Comparison of ENCODE assay signal across 9 cellular contexts in genomic region chr15:64825081-64825430, GRCh38. TPM values are rescaled to one million over a fixed set of nuclear protein-coding genes. Genes with fewer than 3 reads are reported as not detected.
DNase-seq lines count a peak whose midpoint lies in the region; ATAC-seq, FAIRE-seq and TF ChIP-seq lines count a peak whose summit lies in the region.
"Had no signal": no experiment of that assay in that cellular context is flagged by ENCODE, and none has a peak within 500 bp of the region (broad histone marks: within the 10 kb centered on the region; RNA-seq: fewer than 3 reads in every experiment).

No MANE protein-coding gene starts in this region.

- H3K9ac ChIP-seq in ES-I3 (ENCODE audit: low read depth, low read length) = peak overlapping the region; percentile 97
- H3K9ac ChIP-seq in astrocyte (ENCODE audit: low read length) = peak overlapping the region; percentile 83

- H3K36me3 ChIP-seq in ES-I3 (ENCODE audit: insufficient read depth, low read length) = peaks cover 12% of the 10 kb centered on the region
- no peaks in the 10 kb centered on the region for H3K36me3 ChIP-seq in astrocyte (ENCODE audit: insufficient read depth, low read length)
- no peaks in the 10 kb centered on the region for H3K36me3 ChIP-seq in right lobe of liver
- no peaks in the 10 kb centered on the region for H3K36me3 ChIP-seq in urinary bladder (ENCODE audit: insufficient read depth)

- DNase-seq in astrocyte (ENCODE audit: low read depth) (peak; percentile 10), right lobe of liver (no peak), NCI-H1105 treated with DMSO at 0.1 percent for 48 hours (lab: John Stamatoyannopoulos, UW) (no peak)

- H3K27ac ChIP-seq in astrocyte (ENCODE audit: low read depth, low read length) (peak overlapping the region; percentile 28), right lobe of liver (no peak overlapping the region), urinary bladder (ENCODE audit: low read depth) (no peak overlapping the region)

- peak overlapping the region; percentile 99 for H3K4me2 ChIP-seq in astrocyte (ENCODE audit: low read length)

- H3K27me3 Mint-ChIP-seq in astrocyte (ENCODE audit: low read depth, unreplicated experiment) = peaks cover 7% of the 10 kb centered on the region

- H3K4me3 ChIP-seq in astrocyte (ENCODE audit: insufficient read depth, low read depth, low read length) (peak overlapping the region; percentile 75), right lobe of liver (peak overlapping the region; percentile 23 to 54 (median 23)), urinary bladder (ENCODE audit: low read depth, low read length) (peak overlapping the region; percentile 8)

- H3K4me1 Mint-ChIP-seq in astrocyte (ENCODE audit: low read depth, unreplicated experiment) = peaks cover 3% of the 10 kb centered on the region

- peaks cover 7% of the 10 kb centered on the region; the same call in 1 of the 2 replicates for H3K4me1 ChIP-seq in ES-I3 (ENCODE audit: insufficient read depth, low read length)
- H3K4me1 ChIP-seq in astrocyte (ENCODE audit: insufficient read depth, low read length) = peaks cover 23% of the 10 kb centered on the region
- H3K4me1 ChIP-seq in right lobe of liver = peaks cover 0 to 15% (median 2%) of the 10 kb centered on the region in 4 donors
- H3K4me1 ChIP-seq in urinary bladder (ENCODE audit: insufficient read depth) = no peaks in the 10 kb centered on the region

- 3% methylated on average over 10 of the region's 13 CpGs for WGBS in right lobe of liver (ENCODE audit: insufficient coverage, low coverage, low lambda C conversion rate, missing lambda C conversion rate)
- 2% methylated on average over 13 of the region's 13 CpGs for WGBS in urinary bladder

- peak; percentile 1 for ATAC-seq in HG03432 (IDR thresholded peaks at IDR 0.05; ENCODE audit: unreplicated experiment)
- peak in 2 of 4 donors; percentile 1 for ATAC-seq in right lobe of liver
- no peak for ATAC-seq in HG03354 (IDR thresholded peaks at IDR 0.05; ENCODE audit: poor library complexity, severe bottlenecking, unreplicated experiment)
- ATAC-seq in HG03097 (IDR thresholded peaks at IDR 0.05; ENCODE audit: low FRiP score, unreplicated experiment) = no peak

- intact Hi-C loops in right lobe of liver (cut with DNase I) = no loop called here

- FAIRE-seq in astrocyte (lab: Jason Lieb, UNC) = no peak

- peaks cover 2% of the 10 kb centered on the region for H3K36me3 Mint-ChIP-seq in astrocyte (ENCODE audit: low read depth, unreplicated experiment)

- peaks cover 1% of the 10 kb centered on the region for H3K9me3 Mint-ChIP-seq in astrocyte (ENCODE audit: unreplicated experiment)

- TF ChIP-seq CTCF in astrocyte (IDR thresholded peaks at IDR 0.05; ENCODE audit: insufficient read depth, low read depth, low read length) (no peak), right lobe of liver (IDR thresholded peaks at IDR 0.05) (no peak)

- no peaks in the 10 kb centered on the region for H3K9me3 ChIP-seq in ES-I3 (ENCODE audit: control insufficient read depth, insufficient read depth, low read length)
- H3K9me3 ChIP-seq in astrocyte (ENCODE audit: insufficient read depth, low read depth, low read length) = no peaks in the 10 kb centered on the region
- no peaks in the 10 kb centered on the region for H3K9me3 ChIP-seq in right lobe of liver

- H3K4me3 Mint-ChIP-seq in astrocyte (ENCODE audit: unreplicated experiment) = peak overlapping the region; percentile 81

- H3K27ac Mint-ChIP-seq in astrocyte (ENCODE audit: unreplicated experiment) = no peak overlapping the region

- peaks cover 14% of the 10 kb centered on the region for H3K79me2 ChIP-seq in astrocyte (ENCODE audit: insufficient read depth, low read length)

- peak overlapping the region; percentile 63 for H2AFZ ChIP-seq in astrocyte (ENCODE audit: low read depth, low read length)

- TF ChIP-seq POLR2A in right lobe of liver (IDR thresholded peaks at IDR 0.05) = no peak

- H4K20me1 ChIP-seq in astrocyte (ENCODE audit: insufficient read depth, low read length) = peaks cover 4% of the 10 kb centered on the region

- H3K27me3 ChIP-seq in astrocyte (ENCODE audit: insufficient read depth, low read length) (no peaks in the 10 kb centered on the region), right lobe of liver (peaks cover 0 to 5% of the 10 kb centered on the region in 2 donors)

RNA-seq across cellular contexts. Expression of gene PIF1, which starts 0.4 kb away (rescaled TPM):
- total RNA-seq in astrocyte (0.48 and 1.7 TPM in 2 replicates), right lobe of liver (under 1 TPM; 0.11 to 1.00 (median 0.36) TPM), urinary bladder (4.1 TPM)
- 3.1 TPM for polyA plus RNA-seq in urinary bladder

RNA-seq across cellular contexts. Expression of gene PLEKHO2, which starts 16.7 kb away (rescaled TPM):
- 11.5 and 12.1 TPM in 2 replicates for total RNA-seq in astrocyte
- total RNA-seq in right lobe of liver = 10 to 100 TPM in 1 of 6 experiments, 1 to 10 TPM in 5; 3.9 to 11.8 (median 5.2) TPM
- 25.6 TPM for total RNA-seq in urinary bladder
- 40.2 TPM for polyA plus RNA-seq in urinary bladder

RNA-seq across cellular contexts. Expression of gene RBPMS2, which starts 49.7 kb away (rescaled TPM):
- total RNA-seq in astrocyte = 10.6 and 10.8 TPM in 2 replicates
- total RNA-seq in right lobe of liver = 10 to 100 TPM in 1 of 6 experiments, 1 to 10 TPM in 5; 2.5 to 13.6 (median 6.1) TPM
- 4.0 TPM for total RNA-seq in urinary bladder
- polyA plus RNA-seq in urinary bladder = 90.9 TPM
- total RNA-seq: T-helper 1 cell treated with Interleukin-12 subunit alpha and Interleukin-12 subunit beta and Interleukin-4 antibody, amounts not matched to agents 30 ng/mL and 1 ng/mL, for 36 hours had no signal

Comparison
In these comparisons a context has a peak if more than half of its experiments do, and no peak if none do; other contexts are left out.
1. H3K4me3 ChIP-seq: peak in every context shown above with its lines; median percentile 75 in astrocyte; 23 in right lobe of liver; 8 in urinary bladder.